ENCODE assay signal across 1 cellular context in the genomic region with DNA sequence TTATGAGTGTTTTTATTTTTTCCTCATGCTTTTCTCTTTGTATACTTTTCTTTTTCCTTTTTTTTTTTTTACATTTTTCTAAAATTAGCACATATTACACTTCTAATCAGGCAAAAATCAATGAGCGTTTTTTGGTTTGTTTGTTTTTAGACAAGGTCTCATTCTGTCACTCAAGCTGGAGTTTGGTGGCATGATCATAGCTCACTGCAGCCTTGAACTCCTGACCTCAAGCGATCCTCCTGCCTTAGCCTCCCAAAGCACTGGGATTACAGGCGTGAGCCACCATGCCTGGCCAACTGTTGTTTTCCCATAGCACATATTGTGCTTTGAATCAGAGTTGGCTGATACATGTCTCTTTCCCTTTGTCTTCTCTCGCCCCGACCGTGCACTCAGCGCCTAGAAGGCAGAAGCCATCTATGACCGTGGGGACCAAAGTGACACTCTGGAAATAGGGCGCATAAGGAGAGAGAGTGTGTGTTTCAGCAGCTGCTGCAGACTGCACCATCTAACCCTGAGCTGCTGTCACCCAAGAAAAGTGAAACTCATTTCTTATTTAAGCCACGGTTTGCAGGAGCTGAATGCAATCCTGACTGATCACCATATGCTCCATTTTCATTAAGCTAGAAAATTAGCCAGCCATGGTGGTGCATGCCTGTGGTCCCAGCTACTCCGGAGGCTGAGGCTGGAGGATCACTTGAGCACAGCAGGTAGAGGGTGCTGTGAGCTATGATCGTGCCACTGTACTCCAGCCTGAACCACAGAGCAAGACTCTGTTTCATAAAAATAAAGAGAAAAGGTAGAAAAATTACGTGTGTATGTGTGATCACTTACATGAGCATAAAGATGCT.
TF ChIP-seq lines count a peak whose summit lies in the region.

No MANE protein-coding gene starts in this region.

TF ChIP-seq in K562, 482 proteins besides CTCF, POLR2A, EP300 and RAD21:
- TF ChIP-seq CREB1 (IDR thresholded peaks at IDR 0.05) (no peak), CREB1 (CRISPR knock-in tag; IDR thresholded peaks at IDR 0.05) (no peak), PURB (CRISPR knock-in tag; IDR thresholded peaks at IDR 0.05; ENCODE audit: low read depth) (0 out of 2 replicates have a peak, but pooled peaks have one; percentile 38)
